34 cellular contexts compared by ENCODE assay signal in the genomic region with DNA sequence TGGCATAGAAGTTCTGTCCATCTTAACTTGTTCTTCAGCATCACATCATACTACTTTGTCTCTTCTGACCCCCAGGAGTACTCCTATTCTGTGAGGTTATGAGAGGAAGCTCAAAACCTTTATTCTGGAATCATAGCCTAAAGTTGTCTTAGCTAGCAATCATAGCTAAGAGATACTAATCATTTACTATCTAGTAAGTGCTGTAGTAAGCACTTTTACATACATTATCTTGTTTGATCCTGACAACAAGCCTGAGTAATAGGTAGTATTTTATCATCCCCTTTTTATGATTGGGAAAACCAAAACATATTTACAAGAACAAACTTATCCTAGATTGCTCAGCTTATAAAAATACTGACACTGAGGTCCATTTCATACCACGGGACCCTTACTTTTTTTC. TPM values are rescaled to one million over a fixed set of nuclear protein-coding genes. Genes with fewer than 3 reads are reported as not detected.
"Had no signal": no experiment of that assay in that cellular context is flagged by ENCODE, and none has a peak within 500 bp of the region (broad histone marks: within the 10 kb centered on the region; RNA-seq: fewer than 3 reads in every experiment).

No MANE protein-coding gene starts in this region.

- H3K4me1 ChIP-seq: parathyroid adenoma, psoas muscle, spleen, thyroid gland, tibial nerve, upper lobe of left lung, vagina had no signal

- H3K36me3 ChIP-seq: neutrophil, spleen, thoracic aorta, thyroid gland, tibial nerve, upper lobe of left lung, vagina had no signal

- H3K4me2 ChIP-seq: smooth muscle cell had no signal

- H3K9me3 Mint-ChIP-seq: stimulated activated memory B cell treated with anti-CD40 and anti-IgM and Interleukin-4, amounts not matched to agents 10 μg/mL and 1 μg/mL and 100 μg/mL, for 72 hours; stimulated activated naive CD8-positive, alpha-beta T cell treated with anti-CD3 and anti-CD28 coated beads, Interleukin-15, amount 100 ng/mL, for 72 hours had no signal

- H3K4me3 Mint-ChIP-seq: naive thymus-derived CD8-positive, alpha-beta T cell; natural killer cell treated with Interleukin-12 subunit alpha and Interleukin-12 subunit beta and Interleukin-15 and Interleukin-18, amount 100 ng/mL, for 72 hours; nephron progenitor cell; neural crest cell; stimulated activated memory B cell treated with anti-CD40 and anti-IgM and Interleukin-4, amounts not matched to agents 10 μg/mL and 1 μg/mL and 100 μg/mL, for 72 hours; stimulated activated naive CD8-positive, alpha-beta T cell treated with anti-CD3 and anti-CD28 coated beads, Interleukin-15, amount 100 ng/mL, for 72 hours had no signal

- H3K79me2 ChIP-seq: parathyroid adenoma had no signal

- H3K9me3 ChIP-seq: neutrophil, thoracic aorta, thyroid gland, vagina had no signal

- H3K9ac ChIP-seq: parathyroid adenoma had no signal

- H3K4me1 Mint-ChIP-seq: naive thymus-derived CD8-positive, alpha-beta T cell; nephron progenitor cell; neural crest cell; stimulated activated memory B cell treated with anti-CD40 and anti-IgM and Interleukin-4, amounts not matched to agents 10 μg/mL and 1 μg/mL and 100 μg/mL, for 72 hours; stimulated activated naive CD8-positive, alpha-beta T cell treated with anti-CD3 and anti-CD28 coated beads, Interleukin-15, amount 100 ng/mL, for 72 hours had no signal

- H3K27me3 ChIP-seq: neutrophil, spleen, thyroid gland, tibial nerve, upper lobe of left lung, vagina had no signal

- H3K36me3 Mint-ChIP-seq: stimulated activated memory B cell treated with anti-CD40 and anti-IgM and Interleukin-4, amounts not matched to agents 10 μg/mL and 1 μg/mL and 100 μg/mL, for 72 hours had no signal

- H3K27ac ChIP-seq: neutrophil, parathyroid adenoma, psoas muscle, skin epidermis, spleen, thoracic aorta, thyroid gland, tibial nerve, upper lobe of left lung, vagina had no signal

- ATAC-seq: naive thymus-derived CD8-positive, alpha-beta T cell; natural killer cell treated with Interleukin-12 subunit alpha and Interleukin-12 subunit beta and Interleukin-15 and Interleukin-18, amount 100 ng/mL, for 72 hours; psoas muscle; right cardiac atrium; sciatic nerve; stimulated activated memory B cell treated with anti-CD40 and anti-IgM and Interleukin-4, amounts not matched to agents 10 μg/mL and 1 μg/mL and 100 μg/mL, for 72 hours; stimulated activated naive CD8-positive, alpha-beta T cell treated with anti-CD3 and anti-CD28 coated beads, Interleukin-15, amount 100 ng/mL, for 72 hours; stimulated activated naive CD8-positive, alpha-beta T cell treated with anti-CD3 and anti-CD28 coated beads, Interleukin-15, Interleukin-2, amounts not matched to agents 100 U/mL and 50 U/mL, for 24 hours had no signal

- H3K4me3 ChIP-seq: psoas muscle, skin epidermis, smooth muscle cell, spleen, thoracic aorta, thyroid gland, tibial nerve, upper lobe of left lung, vagina had no signal

- H3K27ac Mint-ChIP-seq: naive thymus-derived CD8-positive, alpha-beta T cell; natural killer cell treated with Interleukin-12 subunit alpha and Interleukin-12 subunit beta and Interleukin-15 and Interleukin-18, amount 100 ng/mL, for 72 hours; nephron progenitor cell; progenitor cell of endocrine pancreas; stimulated activated memory B cell treated with anti-CD40 and anti-IgM and Interleukin-4, amounts not matched to agents 10 μg/mL and 1 μg/mL and 100 μg/mL, for 72 hours; stimulated activated naive CD8-positive, alpha-beta T cell treated with anti-CD3 and anti-CD28 coated beads, Interleukin-15, amount 100 ng/mL, for 72 hours had no signal

- H3K27me3 Mint-ChIP-seq: progenitor cell of endocrine pancreas; stimulated activated naive CD8-positive, alpha-beta T cell treated with anti-CD3 and anti-CD28 coated beads, Interleukin-15, amount 100 ng/mL, for 72 hours had no signal

- FAIRE-seq: urothelium cell line had no signal

- DNase-seq: naive thymus-derived CD8-positive, alpha-beta T cell; nephron progenitor cell; nucleus accumbens; posterior cingulate gyrus; psoas muscle; right cardiac atrium; spleen; stimulated activated CD4-positive, alpha-beta T cell treated with anti-CD3 and anti-CD28 coated beads, Interleukin-12 subunit alpha, Interleukin-12 subunit beta, amount 100 ng/mL, for 4 hours; stimulated activated CD4-positive, alpha-beta T cell treated with anti-CD3 and anti-CD28 coated beads, Interleukin-1b, Interleukin-23, amount 100 ng/mL, for 48 hours; stimulated activated CD4-positive, alpha-beta T cell treated with anti-CD3 and anti-CD28 coated beads, Interleukin-4, amount 100 ng/mL, for 1 hour; stimulated activated CD4-positive, alpha-beta T cell treated with anti-CD3 and anti-CD28 coated beads, Interleukin-4, amount 100 ng/mL, for 4 hours; stimulated activated CD8-positive, alpha-beta memory T cell treated with anti-CD3 and anti-CD28 coated beads, Interleukin-4, amount 100 ng/mL, for 48 hours; stimulated activated naive CD4-positive, alpha-beta T cell; stimulated activated naive CD8-positive, alpha-beta T cell treated with anti-CD3 and anti-CD28 coated beads, Interleukin-15, amount 100 ng/mL, for 72 hours; stimulated activated naive CD8-positive, alpha-beta T cell treated with anti-CD3 and anti-CD28 coated beads, Interleukin-15, Interleukin-2, amounts not matched to agents 100 U/mL and 50 U/mL, for 24 hours; substantia nigra; thyroid gland; trophoblast cell; upper lobe of left lung had no signal

- H2AFZ ChIP-seq: parathyroid adenoma had no signal

RNA-seq across cellular contexts. Expression of a gene that starts 14.3 kb away (rescaled TPM):
- total RNA-seq: natural killer cell treated with Interleukin-12 subunit alpha and Interleukin-12 subunit beta and Interleukin-15 and Interleukin-18, amount 100 ng/mL, for 72 hours; omental fat pad; renal cortical epithelial cell; sciatic nerve; tibial nerve; vagina had no signal
